In the genomic region with DNA sequence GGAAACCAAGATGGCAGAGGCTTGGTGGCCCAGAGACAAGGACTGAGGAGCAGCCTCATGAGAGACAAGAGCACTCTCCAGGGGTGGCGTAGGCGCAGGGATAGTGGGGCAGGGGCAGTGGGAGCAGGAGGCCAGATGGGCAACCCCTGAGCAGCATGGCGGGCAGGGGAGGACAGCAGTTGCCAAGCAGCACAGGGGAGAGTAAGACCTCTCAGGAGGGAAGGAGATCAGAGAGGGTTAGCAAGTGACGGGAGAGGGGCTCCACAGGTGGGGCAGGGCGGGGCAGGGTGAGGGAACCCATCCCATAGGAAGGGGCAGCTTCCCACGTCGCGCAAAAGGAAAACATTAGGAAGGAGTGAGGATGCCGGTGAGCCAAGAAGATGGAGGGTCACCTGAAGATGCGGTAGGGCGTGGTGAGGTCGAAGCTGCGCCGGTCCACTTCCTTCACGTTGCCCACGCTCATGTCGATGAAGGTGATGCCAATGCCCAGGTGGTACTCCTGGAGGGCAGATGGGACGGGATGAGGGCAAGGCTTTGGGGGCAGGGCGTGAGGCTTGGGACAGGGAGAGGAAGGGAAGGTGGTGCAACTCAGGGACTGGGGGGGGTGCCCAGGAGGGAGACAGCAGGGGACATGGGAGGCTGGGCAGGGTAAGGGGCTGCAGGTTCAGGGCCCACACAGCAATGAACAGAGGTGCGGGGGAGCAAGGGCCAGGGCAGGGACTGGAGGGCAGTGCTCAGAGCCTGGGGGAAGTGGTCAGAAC, we compare ENCODE assay signal across 2 cellular contexts.
A peak's percentile ranks its signal among the peaks of the same experiment; 100 is the strongest.
TF ChIP-seq lines count a peak whose summit lies in the region.

No MANE protein-coding gene starts in this region.

TF ChIP-seq in HepG2, 621 proteins besides CTCF, POLR2A, EP300 and RAD21:
- TF ChIP-seq AGO2 (optimal IDR thresholded peaks at IDR 0.05; ENCODE audit: low read depth, low read length), result peak; percentile 35
- no peak for TF ChIP-seq MED13 (CRISPR knock-in tag; IDR thresholded peaks at IDR 0.05)
- no peak for TF ChIP-seq JUND (CRISPR knock-in tag; IDR thresholded peaks at IDR 0.05)
- TF ChIP-seq ZNF350 (CRISPR knock-in tag; IDR thresholded peaks at IDR 0.05; ENCODE audit: borderline replicate concordance, low read depth), result no peak
- TF ChIP-seq KDM3A (CRISPR knock-in tag; IDR thresholded peaks at IDR 0.05; ENCODE audit: low read depth), result no peak
- TF ChIP-seq TARDBP (CRISPR knock-in tag; IDR thresholded peaks at IDR 0.05), result no peak
- no peak for TF ChIP-seq ZNF883 (CRISPR knock-in tag; IDR thresholded peaks at IDR 0.05; ENCODE audit: not compliant biosample characterization)
- 0 out of 2 replicates have a peak, but pooled peaks have one; percentile 23 for TF ChIP-seq PCBP1 (IDR thresholded peaks at IDR 0.05; ENCODE audit: borderline replicate concordance, low read depth, low read length)

TF ChIP-seq in HEK293, 187 proteins besides CTCF, POLR2A, EP300 and RAD21:
- TF ChIP-seq ZNF223 (tag by site-specific recombination; IDR thresholded peaks at IDR 0.05) (no peak), SCRT2 (tag by site-specific recombination; IDR thresholded peaks at IDR 0.05) (peak; percentile 52), SCRT1 (tag by site-specific recombination; IDR thresholded peaks at IDR 0.05; ENCODE audit: borderline replicate concordance) (0 out of 2 replicates have a peak, but pooled peaks have one; percentile 16)
